In the genomic region with DNA sequence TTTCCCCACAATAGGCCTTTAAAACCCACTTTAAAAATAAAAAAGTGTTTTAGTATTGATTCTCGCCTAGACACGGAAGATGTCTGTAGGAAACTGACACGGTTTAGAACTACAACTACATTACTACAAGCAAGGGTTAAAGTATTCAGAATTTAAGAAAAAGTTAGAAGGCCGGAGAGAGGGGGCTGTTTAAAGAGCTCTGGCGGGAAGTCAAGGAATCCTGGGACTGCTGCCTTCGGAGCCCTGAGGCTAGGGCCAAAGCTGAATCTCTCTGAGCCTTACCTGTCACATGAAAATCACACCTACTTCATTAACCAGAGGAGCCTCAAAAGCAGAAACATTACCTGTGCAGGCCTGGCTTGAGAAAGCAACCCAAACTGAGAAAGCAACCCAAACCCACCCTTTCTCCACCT, we compare ENCODE assay signal across 20 cellular contexts. TPM values are rescaled to one million over a fixed set of nuclear protein-coding genes. Genes with fewer than 3 reads are reported as not detected.
DNase-seq lines count a peak whose midpoint lies in the region; ATAC-seq and TF ChIP-seq lines count a peak whose summit lies in the region.
"Had no signal": no experiment of that assay in that cellular context is flagged by ENCODE, and none has a peak within 500 bp of the region (broad histone marks: within the 10 kb centered on the region; RNA-seq: fewer than 3 reads in every experiment).

No MANE protein-coding gene starts in this region.

- H3K36me3 ChIP-seq in esophagus muscularis mucosa (no peaks in the 10 kb centered on the region), neural cell (ENCODE audit: insufficient read depth, low read length) (no peaks in the 10 kb centered on the region), breast epithelium (no peaks in the 10 kb centered on the region), MM.1S (replicated peaks; ENCODE audit: insufficient read depth, low read length) (no peaks in the 10 kb centered on the region)

- H3K4me1 ChIP-seq in esophagus muscularis mucosa (peaks cover 0 to 34% (median 19%) of the 10 kb centered on the region in 4 donors), breast epithelium (no peaks in the 10 kb centered on the region), MM.1S (ENCODE audit: low read length) (no peaks in the 10 kb centered on the region)
- H3K4me1 ChIP-seq: A549 had no signal

- no peak overlapping the region for H3K27ac Mint-ChIP-seq in WTC11
- H3K27ac Mint-ChIP-seq: CD4-positive, alpha-beta T cell; IgD-negative memory B cell had no signal

- DNase-seq in ELF-1 (ENCODE audit: low read depth, low spot score) = peak; percentile 50
- DNase-seq in WTC11 (ENCODE audit: low spot score) = no peak
- DNase-seq in esophagus muscularis mucosa (ENCODE audit: extremely low spot score) = peak; percentile 70
- no peak for DNase-seq in breast epithelium (ENCODE audit: low spot score in 2 of 2)
- no peak for DNase-seq in MM.1S
- no peak for DNase-seq in NK-92 (lab: John Stamatoyannopoulos, UW; ENCODE audit: unreplicated experiment)
- DNase-seq: AML-193; Calu3; CD4-positive, alpha-beta T cell; DMS79 treated with DMSO at 0.1 percent for 48 hours had no signal

- peaks cover 74% of the 10 kb centered on the region for H3K79me2 ChIP-seq in neural cell (replicated peaks; ENCODE audit: insufficient read depth, low read length)
- H3K79me2 ChIP-seq in MM.1S (ENCODE audit: low read length) = no peaks in the 10 kb centered on the region

- no peaks in the 10 kb centered on the region for H3K9me2 ChIP-seq in neural cell (ENCODE audit: insufficient read depth, low read length)
- no peaks in the 10 kb centered on the region for H3K9me2 ChIP-seq in MM.1S (replicated peaks; ENCODE audit: insufficient read depth, low read length)

- H3K9me3 ChIP-seq in esophagus muscularis mucosa (no peaks in the 10 kb centered on the region), neural cell (ENCODE audit: low read length) (no peaks in the 10 kb centered on the region), breast epithelium (no peaks in the 10 kb centered on the region), MM.1S (replicated peaks; ENCODE audit: insufficient read depth, low read length) (no peaks in the 10 kb centered on the region)
- H3K9me3 ChIP-seq: A549 had no signal

- POLR2A ChIA-PET in WTC11 (lab: Charles Lee) = interaction anchor here (2.5 kb wide), 1 partner anchor 12 kb away, joined by 10 read pairs; the partner anchor contains the start of gene DLX6

- ATAC-seq in WTC11 = peak; percentile 2; the same call in 1 of the 2 replicates
- no peak for ATAC-seq in GM21723 (IDR thresholded peaks at IDR 0.05; ENCODE audit: unreplicated experiment)
- ATAC-seq: A549, GM12878, HepG2 had no signal

- peak overlapping the region; percentile 36 for H3K4me2 ChIP-seq in neural cell (ENCODE audit: low read length)
- no peak overlapping the region for H3K4me2 ChIP-seq in MM.1S (ENCODE audit: low read depth, low read length)
- H3K4me2 ChIP-seq: A549 had no signal

- peaks cover 64% of the 10 kb centered on the region for H3K4me1 Mint-ChIP-seq in WTC11

- TF ChIP-seq EP300 in esophagus muscularis mucosa (IDR thresholded peaks at IDR 0.05) (no peak), neural cell (conservative IDR thresholded peaks at IDR 0.05; ENCODE audit: poor library complexity, severe bottlenecking) (no peak)

- intact Hi-C loops in esophagus muscularis mucosa (cut with DNase I) = no loop called here
- intact Hi-C loops in breast epithelium (cut with DNase I; ENCODE audit: low total_unique reads) = no loop called here

- H3K4me3 ChIP-seq in esophagus muscularis mucosa (no peak overlapping the region), neural cell (ENCODE audit: low read length) (peak overlapping the region; percentile 73), breast epithelium (no peak overlapping the region), MM.1S (ENCODE audit: low read length) (no peak overlapping the region)
- H3K4me3 ChIP-seq: A549, GM12878 had no signal

- TF ChIP-seq CTCF in WTC11 (IDR thresholded peaks at IDR 0.05) (no peak), esophagus muscularis mucosa (IDR thresholded peaks at IDR 0.05) (no peak), neural cell (IDR thresholded peaks at IDR 0.05; ENCODE audit: poor library complexity, severe bottlenecking) (no peak), breast epithelium (IDR thresholded peaks at IDR 0.05) (no peak), MM.1S (IDR thresholded peaks at IDR 0.05; ENCODE audit: low read length) (no peak)

- H3K27me3 ChIP-seq in esophagus muscularis mucosa = peaks cover 4 to 100% (median 69%) of the 10 kb centered on the region in 4 donors
- H3K27me3 ChIP-seq in neural cell (ENCODE audit: insufficient read depth, low read depth, low read length) = no peaks in the 10 kb centered on the region
- H3K27me3 ChIP-seq in breast epithelium = peaks cover 3 to 100% of the 10 kb centered on the region in 2 donors
- no peaks in the 10 kb centered on the region for H3K27me3 ChIP-seq in MM.1S (replicated peaks; ENCODE audit: insufficient read depth, low read length)

- WGBS in esophagus muscularis mucosa = 13% methylated on average over 6 of the region's 6 CpGs

- no peak overlapping the region for H2AFZ ChIP-seq in neural cell (ENCODE audit: low read depth, low read length)
- no peak overlapping the region for H2AFZ ChIP-seq in MM.1S (ENCODE audit: low read length)

- H3K36me3 Mint-ChIP-seq in WTC11 = no peaks in the 10 kb centered on the region

- peak overlapping the region; percentile 67 for H3K4me3 Mint-ChIP-seq in WTC11
- H3K4me3 Mint-ChIP-seq: CD4-positive, alpha-beta T cell had no signal

- no peak overlapping the region for H3K27ac ChIP-seq in esophagus muscularis mucosa (replicated peaks in 1 of 4)
- H3K27ac ChIP-seq in neural cell (ENCODE audit: low read length) = peak overlapping the region; percentile 100
- no peak overlapping the region for H3K27ac ChIP-seq in breast epithelium
- H3K27ac ChIP-seq in MM.1S (ENCODE audit: low read length) = no peak overlapping the region
- H3K27ac ChIP-seq: 22Rv1, A549, C4-2B had no signal

- H4K20me1 ChIP-seq in neural cell (ENCODE audit: insufficient read depth) = no peaks in the 10 kb centered on the region
- H4K20me1 ChIP-seq in MM.1S (ENCODE audit: insufficient read depth, low read length) = no peaks in the 10 kb centered on the region

- H3K9me3 Mint-ChIP-seq in WTC11 = no peaks in the 10 kb centered on the region
- H3K9me3 Mint-ChIP-seq: CD4-positive, alpha-beta T cell had no signal

- CTCF ChIA-PET in WTC11 (lab: Charles Lee) = interaction anchor here (1.5 kb wide), 1 partner anchor 579 kb away, joined by 4 read pairs; no protein-coding TSS in a partner anchor

- no peak for TF ChIP-seq RAD21 in neural cell (conservative IDR thresholded peaks at IDR 0.05)

- H3K9ac ChIP-seq in neural cell (ENCODE audit: low read length) (peak overlapping the region; percentile 60), MM.1S (ENCODE audit: low read length) (no peak overlapping the region)

- H3F3A ChIP-seq in neural cell (ENCODE audit: insufficient read depth, low read length, poor library complexity, severe bottlenecking) (no peaks in the 10 kb centered on the region), MM.1S (ENCODE audit: insufficient read depth, low read length) (no peaks in the 10 kb centered on the region)

- TF ChIP-seq POLR2A in esophagus muscularis mucosa (IDR thresholded peaks at IDR 0.05; ENCODE audit: low read depth) = no peak
- TF ChIP-seq POLR2A in breast epithelium (IDR thresholded peaks at IDR 0.05) = no peak

- peaks cover 100% of the 10 kb centered on the region for H3K27me3 Mint-ChIP-seq in WTC11 (ENCODE audit: low read depth)

TF ChIP-seq in WTC11, 78 proteins besides CTCF, POLR2A, EP300 and RAD21:
- TF ChIP-seq ELF4 (CRISPR knock-in tag; IDR thresholded peaks at IDR 0.05; ENCODE audit: low read depth) = no peak
- no peak for TF ChIP-seq IRF1 (CRISPR knock-in tag; IDR thresholded peaks at IDR 0.05)
- no peak for TF ChIP-seq HMGA2 (CRISPR knock-in tag; IDR thresholded peaks at IDR 0.05)
- no peak for TF ChIP-seq TEAD1 (CRISPR knock-in tag; IDR thresholded peaks at IDR 0.05)
- TF ChIP-seq CBFB (CRISPR knock-in tag; IDR thresholded peaks at IDR 0.05; ENCODE audit: low read depth) = no peak
TF ChIP-seq in WTC11: peak in this region for 0.

TF ChIP-seq in neural cell, 6 proteins besides CTCF, POLR2A, EP300 and RAD21:
- no peak for TF ChIP-seq POLR2AphosphoS5 (IDR thresholded peaks at IDR 0.05)
- no peak for TF ChIP-seq EZH2 (IDR thresholded peaks at IDR 0.05; ENCODE audit: borderline replicate concordance, insufficient read depth, low read length, poor library complexity, severe bottlenecking)
- no peak for TF ChIP-seq REST (IDR thresholded peaks at IDR 0.05; ENCODE audit: borderline replicate concordance)
- no peak for TF ChIP-seq SMC3 (conservative IDR thresholded peaks at IDR 0.05; ENCODE audit: poor library complexity)

RNA-seq across cellular contexts. Expression of gene DLX6, which starts 11.9 kb away (rescaled TPM):
- total RNA-seq in WTC11 (2021) = 0.09 TPM in 1 of 3 replicates, not detected in the others
- total RNA-seq in esophagus muscularis mucosa = not detected
- polyA plus RNA-seq in neural cell = 53.6 and 58.8 TPM in 2 replicates
- 94.0 and 104 TPM in 2 replicates for polyA minus RNA-seq in neural cell
- under 1 TPM in 1 of 3 donors, not detected in 2; under 0.01 TPM for total RNA-seq in breast epithelium
- total RNA-seq: CD4-positive, alpha-beta T cell; G401; GM12878 had no signal
- polyA plus RNA-seq: A549, BJ, GM12878, IgD-negative memory B cell had no signal

RNA-seq across cellular contexts. Expression of gene DLX5, which starts 31.2 kb away (rescaled TPM):
- total RNA-seq in WTC11 (2021) (not detected in 3 replicates), esophagus muscularis mucosa (under 1 TPM in 2 of 4 donors, not detected in 2; 0.17 to 0.26 TPM), breast epithelium (not detected)
- 40.5 and 44.6 TPM in 2 replicates for polyA plus RNA-seq in neural cell
- polyA minus RNA-seq in neural cell = 61.4 and 76.9 TPM in 2 replicates
- total RNA-seq: Calu3; CD4-positive, alpha-beta T cell; G401; GM12878; HepG2 had no signal
- polyA plus RNA-seq: A549, BJ, GM12878, HepG2, IgD-negative memory B cell had no signal

Comparison
In these comparisons a context has a peak if more than half of its experiments do, and no peak if none do; other contexts are left out.
1. DNase-seq: peak in ELF-1 (single experiment) and esophagus muscularis mucosa (single experiment); none in WTC11 (single experiment), breast epithelium (0 of 2), MM.1S (single experiment) and NK-92 (single experiment).